In genomic region chr7:29319719-29320521, GRCh38 we compare ENCODE assay signal across 10 cellular contexts.
A peak's percentile ranks its signal among the peaks of the same experiment; 100 is the strongest.
DNase-seq lines count a peak whose midpoint lies in the region; ATAC-seq and TF ChIP-seq lines count a peak whose summit lies in the region.
"Had no signal": no experiment of that assay in that cellular context is flagged by ENCODE, and none has a peak within 500 bp of the region (broad histone marks: within the 10 kb centered on the region; RNA-seq: fewer than 3 reads in every experiment).

No MANE protein-coding gene starts in this region.

- H3K4me2 ChIP-seq in neuronal stem cell (ENCODE audit: insufficient read depth, low read length, poor library complexity, severe bottlenecking) = no peak overlapping the region

- no peak overlapping the region for H2AK5ac ChIP-seq in neuronal stem cell (ENCODE audit: low read depth, low read length)

- no peak overlapping the region for H2BK12ac ChIP-seq in neuronal stem cell (ENCODE audit: low read length)

- H3K4me3 ChIP-seq in left lung (no peak overlapping the region), neuronal stem cell (ENCODE audit: low read length in 2 of 2) (no peak overlapping the region)
- H3K4me3 ChIP-seq: lung had no signal

- H4K91ac ChIP-seq in neuronal stem cell (ENCODE audit: low read depth, low read length, poor library complexity) = no peak overlapping the region

- H3K4ac ChIP-seq in neuronal stem cell (ENCODE audit: low read length) = no peak overlapping the region

- H2BK15ac ChIP-seq in neuronal stem cell (ENCODE audit: low read length) = no peak overlapping the region

- no peak overlapping the region for H3K23ac ChIP-seq in neuronal stem cell (ENCODE audit: low read depth, low read length, poor library complexity)

- no peak overlapping the region for H2BK5ac ChIP-seq in neuronal stem cell (ENCODE audit: low read length)

- H3K4me1 ChIP-seq in left lung = peaks cover 0 to 6% of the 10 kb centered on the region in 2 donors
- peaks cover 0 to 2% of the 10 kb centered on the region in 2 donors for H3K4me1 ChIP-seq in neuronal stem cell (ENCODE audit: control insufficient read depth in 2 of 2, insufficient read depth in 1 of 2, low read depth in 1 of 2, low read length in 2 of 2)

- DNase-seq in COLO829 (ENCODE audit: low spot score) (peak; percentile 27), SK-N-DZ (ENCODE audit: low spot score) (peak; percentile 80), left lung (no peak), islet precursor cell (no peak), neuronal stem cell (ENCODE audit: low spot score) (no peak), ureter (ENCODE audit: low spot score) (no peak)
- no peak for DNase-seq in activated CD4-positive, alpha-beta T cell treated with anti-CD3 and anti-CD28 coated beads for 48 hours

- no peaks in the 10 kb centered on the region for H3K9me3 ChIP-seq in left lung
- no peaks in the 10 kb centered on the region for H3K9me3 ChIP-seq in neuronal stem cell (replicated peaks in 1 of 2; ENCODE audit: control insufficient read depth in 2 of 2, insufficient read depth in 1 of 2, low read depth in 1 of 2, low read length in 2 of 2)

- TF ChIP-seq CTCF in left lung (IDR thresholded peaks at IDR 0.05) = no peak

- no peak overlapping the region for H3K9ac ChIP-seq in neuronal stem cell (ENCODE audit: low read depth, low read length, poor library complexity)

- H2BK120ac ChIP-seq in neuronal stem cell (ENCODE audit: low read depth, low read length) = no peak overlapping the region

- H2AFZ ChIP-seq in neuronal stem cell (ENCODE audit: low read length) = no peak overlapping the region

- no CpG with 5 or more reads among the region's 10 CpGs for WGBS in neuronal stem cell (ENCODE audit: extremely low coverage in 2 of 2, insufficient read length in 2 of 2, insufficient replicate concordance in 1 of 2), 2 donors

- no peak overlapping the region for H3K27ac ChIP-seq in left lung
- no peak overlapping the region for H3K27ac ChIP-seq in neuronal stem cell (replicated peaks; ENCODE audit: low read length)

- intact Hi-C loops in left lung (cut with DNase I) = no loop called here

- H3K18ac ChIP-seq in neuronal stem cell (ENCODE audit: low read length) = no peak overlapping the region

- no peak overlapping the region for H4K8ac ChIP-seq in neuronal stem cell (ENCODE audit: low read depth, low read length)

- H3K36me3 ChIP-seq in left lung = no peaks in the 10 kb centered on the region
- H3K36me3 ChIP-seq in neuronal stem cell (replicated peaks in 1 of 2; ENCODE audit: control insufficient read depth in 2 of 2, insufficient read depth in 2 of 2, low read length in 2 of 2) = no peaks in the 10 kb centered on the region

- no peak overlapping the region for H3K14ac ChIP-seq in neuronal stem cell (ENCODE audit: low read length)

- H3K27me3 ChIP-seq in left lung (no peaks in the 10 kb centered on the region), neuronal stem cell (ENCODE audit: control insufficient read depth in 3 of 3, insufficient read depth in 3 of 3, low read depth in 1 of 3, low read length in 3 of 3) (no peaks in the 10 kb centered on the region)

- peak; percentile 62 for ATAC-seq in HG02678 (IDR thresholded peaks at IDR 0.05; ENCODE audit: unreplicated experiment)
- peak; percentile 77 for ATAC-seq in left lung
- ATAC-seq: T-cell had no signal

- no peaks in the 10 kb centered on the region for H3K79me1 ChIP-seq in neuronal stem cell (ENCODE audit: low read depth, low read length)

Comparison
In these comparisons a context has a peak if more than half of its experiments do, and no peak if none do; other contexts are left out.
1. DNase-seq: peak in COLO829 (single experiment) and SK-N-DZ (single experiment); none in left lung (0 of 2), islet precursor cell (single experiment), neuronal stem cell (single experiment), ureter (single experiment) and activated CD4-positive, alpha-beta T cell treated with anti-CD3 and anti-CD28 coated beads for 48 hours (single experiment).